ENCODE assay signal across 1 cellular context in genomic region chr19:52492991-52493470, GRCh38.
TF ChIP-seq lines count a peak whose summit lies in the region.

No MANE protein-coding gene starts in this region.

TF ChIP-seq in HepG2, 621 proteins besides CTCF, POLR2A, EP300 and RAD21:
- TF ChIP-seq RELA (CRISPR knock-in tag; IDR thresholded peaks at IDR 0.05) (no peak), FOXA1 (IDR thresholded peaks at IDR 0.05) (no peak), FOXA1 (CRISPR knock-in tag; IDR thresholded peaks at IDR 0.05) (no peak), MYC (CRISPR knock-in tag; IDR thresholded peaks at IDR 0.05; ENCODE audit: borderline replicate concordance) (no peak), GMEB2 (CRISPR knock-in tag; IDR thresholded peaks at IDR 0.05; ENCODE audit: low read depth) (no peak), CBFB (CRISPR knock-in tag; IDR thresholded peaks at IDR 0.05) (no peak), POGZ (CRISPR knock-in tag; IDR thresholded peaks at IDR 0.05) (no peak), SRSF9 (IDR thresholded peaks at IDR 0.05; ENCODE audit: borderline replicate concordance, insufficient read depth, low read depth, low read length, poor library complexity, severe bottlenecking) (no peak), CENPBD1 (CRISPR knock-in tag; IDR thresholded peaks at IDR 0.05; ENCODE audit: borderline replicate concordance, low read depth) (no peak), ZNF225 (CRISPR knock-in tag; IDR thresholded peaks at IDR 0.05) (no peak), ZNF232 (CRISPR knock-in tag; IDR thresholded peaks at IDR 0.05; ENCODE audit: borderline replicate concordance) (no peak), NR2F2 (IDR thresholded peaks at IDR 0.05; ENCODE audit: borderline replicate concordance, low read depth) (no peak), ZNF280B (CRISPR knock-in tag; IDR thresholded peaks at IDR 0.05; ENCODE audit: borderline replicate concordance) (no peak), ZBTB40 (IDR thresholded peaks at IDR 0.05) (no peak), ZBTB40 (CRISPR knock-in tag; IDR thresholded peaks at IDR 0.05) (no peak), ZMAT5 (CRISPR knock-in tag; IDR thresholded peaks at IDR 0.05; ENCODE audit: borderline replicate concordance, low read depth) (no peak)
